8 cellular contexts compared by ENCODE assay signal in genomic region chr11:1694064-1694845, GRCh38. TPM values are rescaled to one million over a fixed set of nuclear protein-coding genes. Genes with fewer than 3 reads are reported as not detected.
DNase-seq lines count a peak whose midpoint lies in the region; ATAC-seq and TF ChIP-seq lines count a peak whose summit lies in the region.

No MANE protein-coding gene starts in this region.

- no TSS peak for BruUV-seq in Calu3 (replicated peaks; lab: Mats Ljungman, UMichigan)

- peaks cover 4% of the 10 kb centered on the region for H3K9me3 Mint-ChIP-seq in Calu3 (ENCODE audit: low read depth, unreplicated experiment)
- peaks cover 6% of the 10 kb centered on the region; the same call in 1 of the 2 replicates for H3K9me3 Mint-ChIP-seq in HFFc6

- CTCF ChIA-PET in Calu3 (lab: Charles Lee), result interaction anchor here (0.7 to 2.9 kb wide), 15 partner anchors 12 to 462 kb away, joined by 3 to 117 read pairs (median 5); partner anchors contain the start of gene SYT8

- H3K4me1 Mint-ChIP-seq in Calu3 (ENCODE audit: low read depth, unreplicated experiment) (peaks cover 16% of the 10 kb centered on the region), HFFc6 (ENCODE audit: low read depth) (peaks cover 10% of the 10 kb centered on the region; the same call in 1 of the 2 replicates)

- H3K27ac Mint-ChIP-seq in Calu3 (ENCODE audit: unreplicated experiment) (no peak overlapping the region), HFFc6 (no peak overlapping the region)

- peaks cover 9% of the 10 kb centered on the region for H3K36me3 Mint-ChIP-seq in Calu3 (ENCODE audit: insufficient read depth, unreplicated experiment)
- H3K36me3 Mint-ChIP-seq in HFFc6 (ENCODE audit: low read depth), result no peaks in the 10 kb centered on the region

- peaks cover 36% of the 10 kb centered on the region for H3K27me3 Mint-ChIP-seq in Calu3 (ENCODE audit: unreplicated experiment)
- peaks cover 49% of the 10 kb centered on the region for H3K27me3 Mint-ChIP-seq in HFFc6 (ENCODE audit: insufficient read depth)

- no peak for ATAC-seq in GM18867 (IDR thresholded peaks at IDR 0.05; ENCODE audit: unreplicated experiment)

- DNase-seq in Calu3 (peak; percentile 94), HFFc6 (peak; percentile 52), NCI-H2196 treated with DMSO at 0.1 percent for 48 hours (lab: John Stamatoyannopoulos, UW; ENCODE audit: unreplicated experiment) (peak; percentile 74), cerebellum (ENCODE audit: low spot score) (peak; percentile 92), kidney tubule cell (ENCODE audit: low spot score) (peak; percentile 79)
- peak; percentile 70 to 78 for DNase-seq in activated CD4-positive, alpha-beta T cell treated with anti-CD3 and anti-CD28 coated beads for 24 hours (ENCODE audit: low read depth in 2 of 2)
- DNase-seq in stimulated activated CD4-positive, alpha-beta T cell treated with anti-CD3 and anti-CD28 coated beads, Interleukin-12 subunit alpha, Interleukin-12 subunit beta, amount 100 ng/mL, for 48 hours (ENCODE audit: low read depth in 2 of 3, low spot score in 1 of 3), result peak; percentile 56 to 81 (median 81)

- H3K4me3 Mint-ChIP-seq in Calu3 (ENCODE audit: low read depth, unreplicated experiment), result peak overlapping the region; percentile 68
- no peak overlapping the region for H3K4me3 Mint-ChIP-seq in HFFc6

- intact Hi-C loops in Calu3 (cut with micrococcal nuclease; ENCODE audit: unreplicated experiment), result loop anchor here (5.0 kb wide), 1 partner anchor 458 kb away; no protein-coding TSS in a partner anchor

- TF ChIP-seq CTCF in Calu3 (IDR thresholded peaks at IDR 0.05; ENCODE audit: unreplicated experiment) (peak; percentile 92), HFFc6 (IDR thresholded peaks at IDR 0.05) (peak; percentile 93)

RNA-seq across cellular contexts. Expression of gene KRTAP5-6, which starts 2.7 kb away (rescaled TPM):
- total RNA-seq in Calu3 (2022), result not detected in 2 replicates
- total RNA-seq in HFFc6 (2021; fragmentation: NEBNext Ultra II Directional; extraction: Animal tissue kit (Norgen Biotek cat#: 25700)), result not detected
- not detected for total RNA-seq in cerebellum

RNA-seq across cellular contexts. Expression of gene IFITM10, which starts 56.1 kb away (rescaled TPM):
- 3.3 and 8.1 TPM in 2 replicates for total RNA-seq in Calu3 (2022)
- under 1 TPM; 0.21 to 0.71 (median 0.45) TPM for total RNA-seq in HFFc6 (2021; fragmentation: NEBNext Ultra II Directional; extraction: Animal tissue kit (Norgen Biotek cat#: 25700))
- 4.5 TPM for total RNA-seq in cerebellum
